1 cellular context compared by ENCODE assay signal in the genomic region with DNA sequence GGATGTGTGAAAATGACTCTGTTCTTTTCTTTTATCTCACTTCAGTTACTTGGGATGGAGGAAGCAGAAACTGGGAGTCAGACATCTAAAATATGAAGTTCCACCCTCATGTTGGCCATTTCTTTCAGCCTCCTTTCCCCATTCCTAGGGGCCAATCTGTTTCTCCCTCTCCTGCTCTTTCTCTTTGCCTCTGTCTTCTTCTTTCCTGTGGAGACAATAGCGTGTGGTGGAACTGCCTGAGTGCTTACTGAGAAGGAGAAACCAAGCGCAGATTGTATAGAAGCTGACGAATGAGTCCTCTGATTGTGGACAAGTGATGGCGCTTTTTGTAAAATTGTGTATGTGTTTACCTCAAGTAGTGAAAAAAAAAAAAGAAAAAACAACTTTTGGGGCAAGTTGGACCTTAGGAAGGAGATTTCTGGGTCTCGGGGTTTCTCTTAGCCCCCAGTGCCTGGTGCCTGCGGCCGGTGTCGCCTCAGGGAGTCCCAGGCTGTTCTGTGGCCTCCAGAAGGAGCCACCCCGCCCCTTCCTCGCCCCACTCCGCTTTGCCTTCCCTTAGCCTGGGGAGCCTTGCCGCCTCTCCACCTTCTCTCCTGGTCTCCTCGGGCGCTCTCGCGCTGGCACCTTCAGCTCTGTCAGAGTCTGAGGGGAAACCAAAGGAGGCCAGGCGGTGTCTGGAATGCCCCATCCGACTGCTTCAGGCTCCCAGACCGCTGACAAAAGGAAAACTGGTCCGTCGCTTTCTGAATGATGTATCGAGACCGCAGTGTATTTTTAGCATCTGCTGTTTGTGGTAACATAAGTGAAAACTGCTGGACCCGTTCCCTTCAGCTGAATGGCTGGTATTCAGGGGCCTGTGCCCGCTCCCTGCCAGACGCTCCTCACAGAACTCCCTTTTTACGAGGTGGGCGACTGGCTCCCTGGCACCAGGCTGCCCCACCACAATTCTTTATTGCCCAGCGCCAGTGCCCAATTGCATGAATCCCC.
TF ChIP-seq lines count a peak whose summit lies in the region.

No MANE protein-coding gene starts in this region.

TF ChIP-seq in K562, 482 proteins besides CTCF, POLR2A, EP300 and RAD21:
- TF ChIP-seq MAFK (IDR thresholded peaks at IDR 0.05; ENCODE audit: low read length), result no peak
- no peak for TF ChIP-seq TEAD4 (IDR thresholded peaks at IDR 0.05; ENCODE audit: low read length)
- no peak for TF ChIP-seq TEAD4 (CRISPR knock-in tag; IDR thresholded peaks at IDR 0.05; ENCODE audit: borderline replicate concordance)
- TF ChIP-seq ZNF174 (CRISPR knock-in tag; IDR thresholded peaks at IDR 0.05), result no peak
- TF ChIP-seq, protein P1, sequence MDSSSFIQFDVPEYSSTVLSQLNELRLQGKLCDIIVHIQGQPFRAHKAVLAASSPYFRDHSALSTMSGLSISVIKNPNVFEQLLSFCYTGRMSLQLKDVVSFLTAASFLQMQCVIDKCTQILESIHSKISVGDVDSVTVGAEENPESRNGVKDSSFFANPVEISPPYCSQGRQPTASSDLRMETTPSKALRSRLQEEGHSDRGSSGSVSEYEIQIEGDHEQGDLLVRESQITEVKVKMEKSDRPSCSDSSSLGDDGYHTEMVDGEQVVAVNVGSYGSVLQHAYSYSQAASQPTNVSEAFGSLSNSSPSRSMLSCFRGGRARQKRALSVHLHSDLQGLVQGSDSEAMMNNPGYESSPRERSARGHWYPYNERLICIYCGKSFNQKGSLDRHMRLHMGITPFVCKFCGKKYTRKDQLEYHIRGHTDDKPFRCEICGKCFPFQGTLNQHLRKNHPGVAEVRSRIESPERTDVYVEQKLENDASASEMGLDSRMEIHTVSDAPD (CRISPR knock-in tag; IDR thresholded peaks at IDR 0.05), result no peak
- TF ChIP-seq SMARCA5 (IDR thresholded peaks at IDR 0.05), result no peak
- TF ChIP-seq ZNF184 (CRISPR knock-in tag; IDR thresholded peaks at IDR 0.05), result no peak
- no peak for TF ChIP-seq CREB1 (IDR thresholded peaks at IDR 0.05)
- TF ChIP-seq CREB1 (CRISPR knock-in tag; IDR thresholded peaks at IDR 0.05), result no peak
- TF ChIP-seq, protein P2, sequence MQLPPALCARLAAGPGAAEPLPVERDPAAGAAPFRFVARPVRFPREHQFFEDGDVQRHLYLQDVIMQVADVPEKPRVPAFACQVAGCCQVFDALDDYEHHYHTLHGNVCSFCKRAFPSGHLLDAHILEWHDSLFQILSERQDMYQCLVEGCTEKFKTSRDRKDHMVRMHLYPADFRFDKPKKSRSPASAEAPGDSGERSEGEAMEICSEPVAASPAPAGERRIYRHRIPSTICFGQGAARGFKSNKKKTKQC (CRISPR knock-in tag; IDR thresholded peaks at IDR 0.05), result no peak
- no peak for TF ChIP-seq HNRNPL (IDR thresholded peaks at IDR 0.05; ENCODE audit: low read depth, low read length)
- TF ChIP-seq ZNF76 (CRISPR knock-in tag; IDR thresholded peaks at IDR 0.05; ENCODE audit: borderline replicate concordance), result no peak
- TF ChIP-seq, protein P3, sequence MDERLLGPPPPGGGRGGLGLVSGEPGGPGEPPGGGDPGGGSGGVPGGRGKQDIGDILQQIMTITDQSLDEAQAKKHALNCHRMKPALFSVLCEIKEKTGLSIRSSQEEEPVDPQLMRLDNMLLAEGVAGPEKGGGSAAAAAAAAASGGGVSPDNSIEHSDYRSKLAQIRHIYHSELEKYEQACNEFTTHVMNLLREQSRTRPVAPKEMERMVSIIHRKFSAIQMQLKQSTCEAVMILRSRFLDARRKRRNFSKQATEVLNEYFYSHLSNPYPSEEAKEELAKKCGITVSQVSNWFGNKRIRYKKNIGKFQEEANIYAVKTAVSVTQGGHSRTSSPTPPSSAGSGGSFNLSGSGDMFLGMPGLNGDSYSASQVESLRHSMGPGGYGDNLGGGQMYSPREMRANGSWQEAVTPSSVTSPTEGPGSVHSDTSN (CRISPR knock-in tag; IDR thresholded peaks at IDR 0.05; ENCODE audit: low read depth), result no peak
- TF ChIP-seq, protein P3 (tag; conservative IDR thresholded peaks at IDR 0.05; ENCODE audit: low read depth), result no peak
- TF ChIP-seq ZNF3 (CRISPR knock-in tag; IDR thresholded peaks at IDR 0.05), result no peak
- TF ChIP-seq DMBX1 (CRISPR knock-in tag; IDR thresholded peaks at IDR 0.05; ENCODE audit: borderline replicate concordance), result no peak
- no peak for TF ChIP-seq BCOR (IDR thresholded peaks at IDR 0.05)
- TF ChIP-seq RFX5 (IDR thresholded peaks at IDR 0.05; ENCODE audit: low read depth, low read length), result no peak
